ENCODE assay signal across 35 cellular contexts in genomic region chr4:115580901-115581300, GRCh38.
"Had no signal": no experiment of that assay in that cellular context is flagged by ENCODE, and none has a peak within 500 bp of the region (broad histone marks: within the 10 kb centered on the region; RNA-seq: fewer than 3 reads in every experiment).

No MANE protein-coding gene starts in this region.

- H3K27me3 ChIP-seq: MG63 had no signal

- H3K36me3 ChIP-seq: MG63 had no signal

- H3K9me3 ChIP-seq: MG63 had no signal

- DNase-seq: Kasumi-1, MG63, MM.1S, MV-4-11, NCI-H1048, NCI-H1092, NCI-H1092 treated with DMSO at 0.1 percent for 48 hours, NCI-H1105, NCI-H1105 treated with DMSO at 0.1 percent for 48 hours, NCI-H1417, NCI-H1417 treated with DMSO at 0.1 percent for 48 hours, NCI-H1436, NCI-H1436 treated with DMSO at 0.1 percent for 48 hours, NCI-H146, NCI-H1694, NCI-H1694 treated with DMSO at 0.1 percent for 48 hours, NCI-H187, NCI-H187 treated with DMSO at 0.1 percent for 48 hours, NCI-H1930, NCI-H2029, NCI-H2029 treated with DMSO at 0.1 percent for 48 hours, NCI-H2081, NCI-H2081 treated with DMSO at 0.1 percent for 48 hours, NCI-H2107, NCI-H2171, NCI-H2171 treated with DMSO at 0.1 percent for 48 hours, NCI-H2227 treated with DMSO at 0.1 percent for 48 hours, NCI-H226, NCI-H345, NCI-H446, NCI-H446 treated with DMSO at 0.1 percent for 48 hours, NCI-H510A, NCI-H510A treated with DMSO at 0.1 percent for 48 hours, NCI-H524, NCI-H524 treated with DMSO at 0.1 percent for 48 hours had no signal

- H3K4me3 ChIP-seq: MG63 had no signal
